Comparison of ENCODE assay signal across 1 cellular context in genomic region chr11:561148-562003, GRCh38.
TF ChIP-seq lines count a peak whose summit lies in the region.

No MANE protein-coding gene starts in this region.

TF ChIP-seq in HepG2, 621 proteins besides CTCF, POLR2A, EP300 and RAD21 (continued from another document and continues in another):
- TF ChIP-seq ZSCAN5A (CRISPR knock-in tag; IDR thresholded peaks at IDR 0.05; ENCODE audit: borderline replicate concordance) (no peak), HNRNPUL1 (IDR thresholded peaks at IDR 0.05; ENCODE audit: low read depth, low read length) (no peak), TCF12 (IDR thresholded peaks at IDR 0.05) (no peak), TCF12 (CRISPR knock-in tag; IDR thresholded peaks at IDR 0.05) (no peak), ZNF850 (CRISPR knock-in tag; conservative IDR thresholded peaks at IDR 0.05) (no peak), HOXA7 (CRISPR knock-in tag; IDR thresholded peaks at IDR 0.05) (no peak), SP5 (CRISPR knock-in tag; IDR thresholded peaks at IDR 0.05; ENCODE audit: borderline replicate concordance, low read depth) (peak; percentile 61; the same call in 1 of the 2 replicates), SMAD3 (CRISPR knock-in tag; IDR thresholded peaks at IDR 0.05) (no peak), SPEN (CRISPR knock-in tag; IDR thresholded peaks at IDR 0.05; ENCODE audit: low read depth) (peak; percentile 54; the same call in 1 of the 2 replicates), SNRNP70 (IDR thresholded peaks at IDR 0.05; ENCODE audit: low read depth, low read length) (no peak), ERF (CRISPR knock-in tag; IDR thresholded peaks at IDR 0.05) (peak; percentile 71; the same call in 1 of the 2 replicates), ZBTB20 (CRISPR knock-in tag; IDR thresholded peaks at IDR 0.05; ENCODE audit: borderline replicate concordance, low read depth) (0 out of 2 replicates have a peak, but pooled peaks have one; percentile 52), ZMYM2 (CRISPR knock-in tag; IDR thresholded peaks at IDR 0.05) (no peak), SMARCC2 (IDR thresholded peaks at IDR 0.05) (no peak), PHF8 (CRISPR knock-in tag; IDR thresholded peaks at IDR 0.05) (no peak; the same call in 1 of the 2 replicates), IRX3 (CRISPR knock-in tag; IDR thresholded peaks at IDR 0.05; ENCODE audit: borderline replicate concordance, low read depth) (no peak), ARID4A (CRISPR knock-in tag; IDR thresholded peaks at IDR 0.05; ENCODE audit: borderline replicate concordance) (peak; percentile 77), CBX5 (CRISPR knock-in tag; IDR thresholded peaks at IDR 0.05; ENCODE audit: borderline replicate concordance) (no peak), ZNF121 (CRISPR knock-in tag; IDR thresholded peaks at IDR 0.05) (peak; percentile 19; the same call in 1 of the 2 replicates), ZNF317 (CRISPR knock-in tag; IDR thresholded peaks at IDR 0.05) (no peak), THAP8 (CRISPR knock-in tag; IDR thresholded peaks at IDR 0.05; ENCODE audit: borderline replicate concordance) (no peak), MZF1 (CRISPR knock-in tag; IDR thresholded peaks at IDR 0.05; ENCODE audit: borderline replicate concordance) (no peak), ZNF891 (CRISPR knock-in tag; IDR thresholded peaks at IDR 0.05) (no peak), HNRNPL (IDR thresholded peaks at IDR 0.05; ENCODE audit: low read depth, low read length) (peak; percentile 85), TEAD3 (CRISPR knock-in tag; optimal IDR thresholded peaks at IDR 0.05; ENCODE audit: borderline replicate concordance) (peak; percentile 98), SP2 (CRISPR knock-in tag; IDR thresholded peaks at IDR 0.05) (no peak), ZNF740 (CRISPR knock-in tag; IDR thresholded peaks at IDR 0.05) (0 out of 2 replicates have a peak, but pooled peaks have one; percentile 39), FOXA1 (IDR thresholded peaks at IDR 0.05) (no peak), FOXA1 (CRISPR knock-in tag; IDR thresholded peaks at IDR 0.05) (no peak), PPARG (CRISPR knock-in tag; conservative IDR thresholded peaks at IDR 0.05) (no peak), FUBP1 (CRISPR knock-in tag; IDR thresholded peaks at IDR 0.05; ENCODE audit: borderline replicate concordance) (no peak), ETS1 (CRISPR knock-in tag; IDR thresholded peaks at IDR 0.05) (no peak), ZNF781 (CRISPR knock-in tag; IDR thresholded peaks at IDR 0.05; ENCODE audit: borderline replicate concordance, not compliant biosample characterization) (no peak), KAT2B (IDR thresholded peaks at IDR 0.05; ENCODE audit: borderline replicate concordance, low read depth, low read length) (no peak), KLF13 (CRISPR knock-in tag; IDR thresholded peaks at IDR 0.05) (no peak), ZNF879 (CRISPR knock-in tag; IDR thresholded peaks at IDR 0.05) (no peak), ZNF558 (CRISPR knock-in tag; IDR thresholded peaks at IDR 0.05; ENCODE audit: borderline replicate concordance) (peak; percentile 38; the same call in 1 of the 2 replicates), ZNF17 (CRISPR knock-in tag; IDR thresholded peaks at IDR 0.05) (no peak), ZNF180 (CRISPR knock-in tag; IDR thresholded peaks at IDR 0.05; ENCODE audit: borderline replicate concordance, low read depth) (no peak), KLF12 (CRISPR knock-in tag; IDR thresholded peaks at IDR 0.05; ENCODE audit: borderline replicate concordance) (no peak)
- TF ChIP-seq, protein P1, sequence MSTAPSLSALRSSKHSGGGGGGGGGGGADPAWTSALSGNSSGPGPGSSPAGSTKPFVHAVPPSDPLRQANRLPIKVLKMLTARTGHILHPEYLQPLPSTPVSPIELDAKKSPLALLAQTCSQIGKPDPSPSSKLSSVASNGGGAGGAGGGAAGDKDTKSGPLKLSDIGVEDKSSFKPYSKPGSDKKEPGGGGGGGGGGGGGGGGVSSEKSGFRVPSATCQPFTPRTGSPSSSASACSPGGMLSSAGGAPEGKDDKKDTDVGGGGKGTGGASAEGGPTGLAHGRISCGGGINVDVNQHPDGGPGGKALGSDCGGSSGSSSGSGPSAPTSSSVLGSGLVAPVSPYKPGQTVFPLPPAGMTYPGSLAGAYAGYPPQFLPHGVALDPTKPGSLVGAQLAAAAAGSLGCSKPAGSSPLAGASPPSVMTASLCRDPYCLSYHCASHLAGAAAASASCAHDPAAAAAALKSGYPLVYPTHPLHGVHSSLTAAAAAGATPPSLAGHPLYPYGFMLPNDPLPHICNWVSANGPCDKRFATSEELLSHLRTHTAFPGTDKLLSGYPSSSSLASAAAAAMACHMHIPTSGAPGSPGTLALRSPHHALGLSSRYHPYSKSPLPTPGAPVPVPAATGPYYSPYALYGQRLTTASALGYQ (CRISPR knock-in tag; IDR thresholded peaks at IDR 0.05) = no peak
- TF ChIP-seq, protein P2, sequence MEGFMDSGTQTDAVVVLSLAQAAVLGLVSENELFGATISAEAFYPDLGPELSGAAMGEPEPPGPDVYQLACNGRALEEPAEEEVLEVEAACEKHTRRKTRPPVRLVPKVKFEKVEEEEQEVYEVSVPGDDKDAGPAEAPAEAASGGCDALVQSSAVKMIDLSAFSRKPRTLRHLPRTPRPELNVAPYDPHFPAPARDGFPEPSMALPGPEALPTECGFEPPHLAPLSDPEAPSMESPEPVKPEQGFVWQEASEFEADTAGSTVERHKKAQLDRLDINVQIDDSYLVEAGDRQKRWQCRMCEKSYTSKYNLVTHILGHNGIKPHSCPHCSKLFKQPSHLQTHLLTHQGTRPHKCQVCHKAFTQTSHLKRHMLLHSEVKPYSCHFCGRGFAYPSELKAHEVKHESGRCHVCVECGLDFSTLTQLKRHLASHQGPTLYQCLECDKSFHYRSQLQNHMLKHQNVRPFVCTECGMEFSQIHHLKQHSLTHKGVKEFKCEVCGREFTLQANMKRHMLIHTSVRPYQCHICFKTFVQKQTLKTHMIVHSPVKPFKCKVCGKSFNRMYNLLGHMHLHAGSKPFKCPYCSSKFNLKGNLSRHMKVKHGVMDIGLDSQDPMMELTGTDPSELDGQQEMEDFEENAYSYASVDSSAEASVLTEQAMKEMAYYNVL (CRISPR knock-in tag; IDR thresholded peaks at IDR 0.05; ENCODE audit: borderline replicate concordance) = no peak
- TF ChIP-seq, protein P3, sequence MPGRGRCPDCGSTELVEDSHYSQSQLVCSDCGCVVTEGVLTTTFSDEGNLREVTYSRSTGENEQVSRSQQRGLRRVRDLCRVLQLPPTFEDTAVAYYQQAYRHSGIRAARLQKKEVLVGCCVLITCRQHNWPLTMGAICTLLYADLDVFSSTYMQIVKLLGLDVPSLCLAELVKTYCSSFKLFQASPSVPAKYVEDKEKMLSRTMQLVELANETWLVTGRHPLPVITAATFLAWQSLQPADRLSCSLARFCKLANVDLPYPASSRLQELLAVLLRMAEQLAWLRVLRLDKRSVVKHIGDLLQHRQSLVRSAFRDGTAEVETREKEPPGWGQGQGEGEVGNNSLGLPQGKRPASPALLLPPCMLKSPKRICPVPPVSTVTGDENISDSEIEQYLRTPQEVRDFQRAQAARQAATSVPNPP (CRISPR knock-in tag; IDR thresholded peaks at IDR 0.05) = no peak
- TF ChIP-seq, protein P4, sequence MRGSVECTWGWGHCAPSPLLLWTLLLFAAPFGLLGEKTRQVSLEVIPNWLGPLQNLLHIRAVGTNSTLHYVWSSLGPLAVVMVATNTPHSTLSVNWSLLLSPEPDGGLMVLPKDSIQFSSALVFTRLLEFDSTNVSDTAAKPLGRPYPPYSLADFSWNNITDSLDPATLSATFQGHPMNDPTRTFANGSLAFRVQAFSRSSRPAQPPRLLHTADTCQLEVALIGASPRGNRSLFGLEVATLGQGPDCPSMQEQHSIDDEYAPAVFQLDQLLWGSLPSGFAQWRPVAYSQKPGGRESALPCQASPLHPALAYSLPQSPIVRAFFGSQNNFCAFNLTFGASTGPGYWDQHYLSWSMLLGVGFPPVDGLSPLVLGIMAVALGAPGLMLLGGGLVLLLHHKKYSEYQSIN (CRISPR knock-in tag; IDR thresholded peaks at IDR 0.05; ENCODE audit: borderline replicate concordance) = no peak
- TF ChIP-seq, protein P5, sequence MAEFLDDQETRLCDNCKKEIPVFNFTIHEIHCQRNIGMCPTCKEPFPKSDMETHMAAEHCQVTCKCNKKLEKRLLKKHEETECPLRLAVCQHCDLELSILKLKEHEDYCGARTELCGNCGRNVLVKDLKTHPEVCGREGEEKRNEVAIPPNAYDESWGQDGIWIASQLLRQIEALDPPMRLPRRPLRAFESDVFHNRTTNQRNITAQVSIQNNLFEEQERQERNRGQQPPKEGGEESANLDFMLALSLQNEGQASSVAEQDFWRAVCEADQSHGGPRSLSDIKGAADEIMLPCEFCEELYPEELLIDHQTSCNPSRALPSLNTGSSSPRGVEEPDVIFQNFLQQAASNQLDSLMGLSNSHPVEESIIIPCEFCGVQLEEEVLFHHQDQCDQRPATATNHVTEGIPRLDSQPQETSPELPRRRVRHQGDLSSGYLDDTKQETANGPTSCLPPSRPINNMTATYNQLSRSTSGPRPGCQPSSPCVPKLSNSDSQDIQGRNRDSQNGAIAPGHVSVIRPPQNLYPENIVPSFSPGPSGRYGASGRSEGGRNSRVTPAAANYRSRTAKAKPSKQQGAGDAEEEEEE (CRISPR knock-in tag; IDR thresholded peaks at IDR 0.05; ENCODE audit: borderline replicate concordance) = no peak
